ENCODE assay signal across 9 cellular contexts in genomic region chr6:139161817-139162284, GRCh38. TPM values are rescaled to one million over a fixed set of nuclear protein-coding genes. Genes with fewer than 3 reads are reported as not detected.
DNase-seq lines count a peak whose midpoint lies in the region; ATAC-seq, FAIRE-seq and TF ChIP-seq lines count a peak whose summit lies in the region.
"Had no signal": no experiment of that assay in that cellular context is flagged by ENCODE, and none has a peak within 500 bp of the region (broad histone marks: within the 10 kb centered on the region; RNA-seq: fewer than 3 reads in every experiment).

No MANE protein-coding gene starts in this region.

- H3K79me2 ChIP-seq in GM23338 (replicated peaks; ENCODE audit: insufficient read depth) (no peaks in the 10 kb centered on the region), OCI-LY1 (ENCODE audit: insufficient read depth, low read length) (peaks cover 13% of the 10 kb centered on the region)

- TF ChIP-seq CTCF in GM23338 (conservative IDR thresholded peaks at IDR 0.05; ENCODE audit: low read depth in 2 of 2) (no peak), OCI-LY1 (IDR thresholded peaks at IDR 0.05; ENCODE audit: low read length) (no peak), RWPE1 (conservative IDR thresholded peaks at IDR 0.05; ENCODE audit: low read depth) (no peak), sigmoid colon (IDR thresholded peaks at IDR 0.05) (no peak)

- no peaks in the 10 kb centered on the region for H3K27me3 ChIP-seq in GM23338 (ENCODE audit: insufficient read depth)
- H3K27me3 ChIP-seq in OCI-LY1 (ENCODE audit: insufficient read depth, low read length), result no peaks in the 10 kb centered on the region
- H3K27me3 ChIP-seq in sigmoid colon, result no peaks in the 10 kb centered on the region
- H3K27me3 ChIP-seq: cardiac muscle cell had no signal

- H3K4me2 ChIP-seq in GM23338 (no peak overlapping the region), OCI-LY1 (ENCODE audit: low read length) (peak overlapping the region; percentile 19; the same call in 1 of the 2 replicates)

- ATAC-seq in GM23338, result no peak

- H3K4me3 ChIP-seq in GM23338 (no peak overlapping the region), OCI-LY1 (ENCODE audit: low read depth, low read length, poor library complexity, severe bottlenecking) (no peak overlapping the region), sigmoid colon (no peak overlapping the region)
- H3K4me3 ChIP-seq: cardiac muscle cell had no signal

- no peaks in the 10 kb centered on the region for H3K4me1 ChIP-seq in GM23338 (ENCODE audit: insufficient read depth)
- H3K4me1 ChIP-seq in OCI-LY1 (ENCODE audit: insufficient read depth, low read length, severe bottlenecking), result peaks cover 28% of the 10 kb centered on the region
- H3K4me1 ChIP-seq in sigmoid colon, result peaks cover 0 to 43% (median 23%) of the 10 kb centered on the region in 4 donors

- 52 to 85% methylated on average over 3 of the region's 3 CpGs for WGBS in sigmoid colon, 2 donors

- FAIRE-seq in GM12891 (lab: Jason Lieb, UNC), result peak; percentile 86

- H3K36me3 Mint-ChIP-seq in GM23338 (ENCODE audit: low read depth), result peaks cover under 1% of the 10 kb centered on the region; the same call in 1 of the 3 replicates

- no peak for TF ChIP-seq POLR2A in GM12891 (IDR thresholded peaks at IDR 0.05; ENCODE audit: low read depth, low read length)
- TF ChIP-seq POLR2A in sigmoid colon (IDR thresholded peaks at IDR 0.05), result no peak

- CTCF ChIA-PET in RWPE1 (lab: Yijun Ruan, JAX), result no interaction called here

- no peaks in the 10 kb centered on the region for H3K9me3 Mint-ChIP-seq in GM23338

- POLR2A ChIA-PET in RWPE1 (lab: Yijun Ruan, JAX; ENCODE audit: low non-redundant PET), result no interaction called here

- H3K36me3 ChIP-seq in GM23338 (ENCODE audit: insufficient read depth), result no peaks in the 10 kb centered on the region
- peaks cover 12% of the 10 kb centered on the region for H3K36me3 ChIP-seq in OCI-LY1 (ENCODE audit: insufficient read depth, low read length)
- peaks cover 0 to 10% (median 7%) of the 10 kb centered on the region in 4 donors for H3K36me3 ChIP-seq in sigmoid colon

- H3K9me3 ChIP-seq in OCI-LY1 (ENCODE audit: low read length) (no peaks in the 10 kb centered on the region), sigmoid colon (no peaks in the 10 kb centered on the region)

- H3K4me1 Mint-ChIP-seq in GM23338, result peaks cover 13% of the 10 kb centered on the region; the same call in 2 of the 3 replicates

- H3K4me3 Mint-ChIP-seq in GM23338, result no peak overlapping the region

- no peaks in the 10 kb centered on the region for H3F3A ChIP-seq in GM23338 (replicated peaks; ENCODE audit: low read depth)
- no peaks in the 10 kb centered on the region for H3F3A ChIP-seq in OCI-LY1 (ENCODE audit: insufficient read depth, low read length)

- no peak for TF ChIP-seq EP300 in sigmoid colon (IDR thresholded peaks at IDR 0.05)

- peaks cover 2% of the 10 kb centered on the region for H3K27me3 Mint-ChIP-seq in GM23338 (ENCODE audit: insufficient read depth, low read depth, poor library complexity)

- H3K27ac ChIP-seq in GM23338 (ENCODE audit: low read depth) (no peak overlapping the region), OCI-LY1 (ENCODE audit: low read depth, low read length, poor library complexity, severe bottlenecking) (peak overlapping the region; percentile 67), RWPE1 (no peak overlapping the region), sigmoid colon (no peak overlapping the region)
- H3K27ac ChIP-seq: cardiac muscle cell had no signal

- intact Hi-C loops in sigmoid colon (cut with DNase I), result no loop called here

- H3K9me2 ChIP-seq in GM23338 (ENCODE audit: insufficient read depth) (no peaks in the 10 kb centered on the region), OCI-LY1 (ENCODE audit: low read depth, low read length) (no peaks in the 10 kb centered on the region)

- H3K27ac Mint-ChIP-seq in GM23338, result peak overlapping the region; percentile 5; the same call in 1 of the 2 replicates

- no peak overlapping the region for H2AFZ ChIP-seq in GM23338
- no peak overlapping the region for H2AFZ ChIP-seq in OCI-LY1 (ENCODE audit: low read length)

- DNase-seq in GM12891 (ENCODE audit: insufficient read length, low spot score) (peak; percentile 59), GM23338 (ENCODE audit: low spot score) (no peak), RWPE1 (ENCODE audit: low spot score) (no peak), sigmoid colon (no peak), NCI-H2029 (lab: John Stamatoyannopoulos, UW) (no peak)
- DNase-seq in activated naive CD8-positive, alpha-beta T cell treated with anti-CD3 and anti-CD28 coated beads, Interleukin-2, amount 50 U/mL, for 16 hours (ENCODE audit: low read depth, low spot score), result peak; percentile 25
- peak; percentile 39 for DNase-seq in stimulated activated CD8-positive, alpha-beta memory T cell treated with anti-CD3 and anti-CD28 coated beads, Interleukin-12 subunit alpha, Interleukin-12 subunit beta, amount 100 ng/mL, for 24 hours (ENCODE audit: extremely low read depth)

- peaks cover 6% of the 10 kb centered on the region for H4K20me1 ChIP-seq in GM23338 (replicated peaks; ENCODE audit: insufficient read depth)
- H4K20me1 ChIP-seq in OCI-LY1 (ENCODE audit: insufficient read depth, low read length), result no peaks in the 10 kb centered on the region

- H3K9ac ChIP-seq in OCI-LY1 (ENCODE audit: low read length), result no peak overlapping the region; the same call in 1 of the 2 replicates

TF ChIP-seq in GM12891, 5 proteins besides CTCF, POLR2A, EP300 and RAD21:
- peak; percentile 10 for TF ChIP-seq PAX5 (IDR thresholded peaks at IDR 0.05; ENCODE audit: insufficient read depth, low read length, severe bottlenecking)
- TF ChIP-seq POLR2AphosphoS5 (IDR thresholded peaks at IDR 0.05; ENCODE audit: low read depth, low read length), result no peak
- TF ChIP-seq TAF1 (IDR thresholded peaks at IDR 0.05; ENCODE audit: low read depth, low read length), result peak; percentile 12; the same call in 1 of the 2 replicates
- TF ChIP-seq POU2F2 (IDR thresholded peaks at IDR 0.05; ENCODE audit: low read depth, low read length), result peak; percentile 39; the same call in 1 of the 2 replicates
- TF ChIP-seq SPI1 (IDR thresholded peaks at IDR 0.05; ENCODE audit: low read depth, low read length), result peak; percentile 97
TF ChIP-seq in GM12891: peak in this region for 4.

TF ChIP-seq in GM23338, 12 proteins besides CTCF, POLR2A, EP300 and RAD21 (continues in another document):
- no peak for TF ChIP-seq POLR2AphosphoS5 (IDR thresholded peaks at IDR 0.05; ENCODE audit: low read depth)
- no peak for TF ChIP-seq ZNF114 (CRISPR knock-in tag; IDR thresholded peaks at IDR 0.05)
- TF ChIP-seq CREB1 (CRISPR knock-in tag; IDR thresholded peaks at IDR 0.05; ENCODE audit: low read depth), result no peak
- no peak for TF ChIP-seq EZH2phosphoT487 (IDR thresholded peaks at IDR 0.05; ENCODE audit: unreplicated experiment)
- no peak for TF ChIP-seq JUNB (IDR thresholded peaks at IDR 0.05; ENCODE audit: unreplicated experiment)
- TF ChIP-seq NANOG (IDR thresholded peaks at IDR 0.05; ENCODE audit: borderline replicate concordance), result no peak
- TF ChIP-seq STAT1 (IDR thresholded peaks at IDR 0.05; ENCODE audit: unreplicated experiment), result no peak
- no peak for TF ChIP-seq REST (IDR thresholded peaks at IDR 0.05; ENCODE audit: unreplicated experiment)
- TF ChIP-seq ETS1 (IDR thresholded peaks at IDR 0.05), result no peak

RNA-seq across cellular contexts. Expression of gene HECA, which starts 27.0 kb away (rescaled TPM):
- 0.86 TPM for polyA plus RNA-seq in GM12891 (2012; ENCODE audit: low read depth, missing spikeins)
- 8.1 and 8.5 TPM in 2 replicates for total RNA-seq in GM23338 (2014; rRNA removed; shearing (Covaris generic))
- polyA plus RNA-seq in GM23338 (2016; fragmentation: Nextera tagmentation; extraction: Ambion mirVana) (2.4 and 2.7 TPM in 2 replicates), sigmoid colon (10 to 100 TPM; 16.7 to 20.8 (median 18.0) TPM)
- 10 to 100 TPM; 33.5 to 42.1 (median 35.6) TPM for total RNA-seq in sigmoid colon

Comparison
In these comparisons a context has a peak if more than half of its experiments do, and no peak if none do; other contexts are left out.
1. DNase-seq: peak in GM12891 (single experiment), activated naive CD8-positive, alpha-beta T cell treated with anti-CD3 and anti-CD28 coated beads, Interleukin-2, amount 50 U/mL, for 16 hours (single experiment) and stimulated activated CD8-positive, alpha-beta memory T cell treated with anti-CD3 and anti-CD28 coated beads, Interleukin-12 subunit alpha, Interleukin-12 subunit beta, amount 100 ng/mL, for 24 hours (single experiment); none in GM23338 (single experiment), RWPE1 (single experiment), sigmoid colon (single experiment) and NCI-H2029 (single experiment).